In the genomic region with DNA sequence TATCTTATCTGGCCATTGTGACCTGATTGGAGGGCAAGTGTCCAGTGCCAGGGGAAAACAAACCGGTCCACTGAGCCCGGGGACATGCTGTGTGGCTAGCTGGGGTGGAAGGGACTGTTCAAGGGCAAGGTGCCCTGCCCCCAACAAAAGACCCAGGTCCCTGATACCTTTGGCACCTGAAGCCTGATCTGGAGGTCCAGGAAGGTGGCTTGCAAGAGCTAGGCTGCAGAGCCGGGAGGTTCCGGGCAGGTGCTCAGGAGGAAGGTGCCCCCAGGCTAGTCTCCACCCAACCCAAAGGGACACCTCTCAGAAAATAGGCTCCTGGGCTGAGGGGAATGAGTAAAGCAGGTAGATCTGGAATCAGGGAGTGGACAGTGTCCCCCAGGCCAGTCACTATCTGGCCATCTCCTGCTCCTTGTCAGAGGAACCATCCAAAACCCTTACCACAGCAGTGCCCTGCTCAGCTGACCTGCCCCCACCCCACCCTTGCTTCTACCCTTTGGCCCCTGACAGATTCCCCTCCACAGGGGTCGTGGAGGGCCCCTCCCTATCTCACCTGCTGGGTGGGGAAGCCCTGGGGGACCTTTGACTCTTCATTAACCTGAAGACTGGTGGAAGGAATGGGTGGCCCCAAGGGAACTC, we compare ENCODE assay signal across 14 cellular contexts. TPM values are rescaled to one million over a fixed set of nuclear protein-coding genes. Genes with fewer than 3 reads are reported as not detected.
DNase-seq lines count a peak whose midpoint lies in the region; FAIRE-seq and TF ChIP-seq lines count a peak whose summit lies in the region.
"Had no signal": no experiment of that assay in that cellular context is flagged by ENCODE, and none has a peak within 500 bp of the region (broad histone marks: within the 10 kb centered on the region; RNA-seq: fewer than 3 reads in every experiment).

No MANE protein-coding gene starts in this region.

- no peak overlapping the region for H3K4me3 ChIP-seq in WERI-Rb-1 (ENCODE audit: low read depth, low read length)
- H3K4me3 ChIP-seq in endothelial cell of umbilical vein (replicated peaks in 1 of 3; ENCODE audit: insufficient read depth in 1 of 3, low read depth in 1 of 3, low read length in 3 of 3), result no peak overlapping the region
- H3K4me3 ChIP-seq in small intestine (ENCODE audit: low read depth in 1 of 2, low read length in 2 of 2), result no peak overlapping the region
- H3K4me3 ChIP-seq: A549, cardiac muscle cell, esophagus muscularis mucosa, upper lobe of left lung had no signal

- CTCF ChIA-PET in endothelial cell of umbilical vein (lab: Charles Lee), result interaction anchor here (1.1 to 4.1 kb wide), 13 partner anchors 9 to 113 kb away, joined by 3 to 84 read pairs (median 6); no protein-coding TSS in a partner anchor

- H3K9me1 ChIP-seq in endothelial cell of umbilical vein (replicated peaks; ENCODE audit: control insufficient read depth, extremely low read depth, insufficient read depth, low read length), result no peaks in the 10 kb centered on the region

- H3K4me1 Mint-ChIP-seq in activated CD4-positive, alpha-beta T cell treated with anti-CD3 and anti-CD28 coated beads, Interleukin-2, amount 10 ng/mL, durations not matched to agents 24 days and 14 days, result peaks cover 18% of the 10 kb centered on the region

- FAIRE-seq in endothelial cell of umbilical vein (lab: Jason Lieb, UNC) (no peak), small intestine (lab: Jason Lieb, UNC) (no peak)
- FAIRE-seq: A549 had no signal

- no peak for DNase-seq in activated CD4-positive, alpha-beta T cell treated with anti-CD3 and anti-CD28 coated beads, Interleukin-2, amount 10 ng/mL, durations not matched to agents 24 days and 14 days
- DNase-seq in activated CD4-positive, alpha-beta T cell treated with anti-CD3 and anti-CD28 coated beads for 1 hour, result no peak
- no peak for DNase-seq in WERI-Rb-1
- DNase-seq in endothelial cell of umbilical vein (ENCODE audit: low read depth, low spot score), result no peak
- peak; percentile 26 for DNase-seq in small intestine
- no peak for DNase-seq in kidney glomerular epithelial cell (lab: John Stamatoyannopoulos, UW)
- no peak for DNase-seq in islet precursor cell
- no peak for DNase-seq in NCI-H2081 (lab: John Stamatoyannopoulos, UW)
- DNase-seq: NCI-H2029 had no signal

- no peak for TF ChIP-seq POLR2A in endothelial cell of umbilical vein (IDR thresholded peaks at IDR 0.05; ENCODE audit: low read depth, low read length)

- no peaks in the 10 kb centered on the region for H4K20me1 ChIP-seq in endothelial cell of umbilical vein (replicated peaks; ENCODE audit: control insufficient read depth, extremely low read depth, insufficient read depth, low read length)

- H3K4me3 Mint-ChIP-seq in activated CD4-positive, alpha-beta T cell treated with anti-CD3 and anti-CD28 coated beads, Interleukin-2, amount 10 ng/mL, durations not matched to agents 24 days and 14 days, result no peak overlapping the region

- H3K9ac ChIP-seq in endothelial cell of umbilical vein (replicated peaks; ENCODE audit: extremely low read depth, insufficient read depth, low read length), result no peak overlapping the region

- no peaks in the 10 kb centered on the region for H3K9me3 Mint-ChIP-seq in activated CD4-positive, alpha-beta T cell treated with anti-CD3 and anti-CD28 coated beads, Interleukin-2, amount 10 ng/mL, durations not matched to agents 24 days and 14 days

- peak overlapping the region; percentile 3 for H3K27ac Mint-ChIP-seq in activated CD4-positive, alpha-beta T cell treated with anti-CD3 and anti-CD28 coated beads, Interleukin-2, amount 10 ng/mL, durations not matched to agents 24 days and 14 days

- H3K9me3 ChIP-seq in WERI-Rb-1 (ENCODE audit: severe bottlenecking), result no peaks in the 10 kb centered on the region
- H3K9me3 ChIP-seq in endothelial cell of umbilical vein (replicated peaks; ENCODE audit: control insufficient read depth, insufficient read depth, low read length), result no peaks in the 10 kb centered on the region
- H3K9me3 ChIP-seq in small intestine (ENCODE audit: control insufficient read depth, low read depth), result no peaks in the 10 kb centered on the region
- H3K9me3 ChIP-seq: A549, esophagus muscularis mucosa, upper lobe of left lung had no signal

- peaks cover 92% of the 10 kb centered on the region for H3K36me3 ChIP-seq in WERI-Rb-1
- H3K36me3 ChIP-seq in endothelial cell of umbilical vein (ENCODE audit: control insufficient read depth in 2 of 2, extremely low read depth in 1 of 2, insufficient read depth in 2 of 2, low read length in 2 of 2), result peaks cover 3 to 32% of the 10 kb centered on the region in 2 experiments
- peaks cover 16 to 25% of the 10 kb centered on the region in 2 donors for H3K36me3 ChIP-seq in small intestine (ENCODE audit: control insufficient read depth in 2 of 2, insufficient read depth in 2 of 2, low read length in 2 of 2)
- H3K36me3 ChIP-seq: cardiac muscle cell had no signal

- dilution Hi-C loops in endothelial cell of umbilical vein (cut with MboI; ENCODE audit: extremely low pct_ligation_motif_present, low sequenced_read_pairs), result no loop called here

- H2AFZ ChIP-seq in endothelial cell of umbilical vein (ENCODE audit: low read depth, low read length), result no peak overlapping the region

- WGBS in small intestine, 3 donors, result 30 to 54% (median 35%) methylated on average over 5 of the region's 5 CpGs

- H3K27me3 Mint-ChIP-seq in activated CD4-positive, alpha-beta T cell treated with anti-CD3 and anti-CD28 coated beads, Interleukin-2, amount 10 ng/mL, durations not matched to agents 24 days and 14 days, result no peaks in the 10 kb centered on the region

- BruUV-seq in endothelial cell of umbilical vein (replicated peaks; lab: Mats Ljungman, UMichigan), result no TSS peak

- H3K79me2 ChIP-seq in endothelial cell of umbilical vein (ENCODE audit: control insufficient read depth, insufficient read depth, low read length), result peaks cover 2% of the 10 kb centered on the region

- peaks cover 48% of the 10 kb centered on the region for H3K36me3 Mint-ChIP-seq in activated CD4-positive, alpha-beta T cell treated with anti-CD3 and anti-CD28 coated beads, Interleukin-2, amount 10 ng/mL, durations not matched to agents 24 days and 14 days (ENCODE audit: low read depth)

- H3K27me3 ChIP-seq in WERI-Rb-1 (ENCODE audit: insufficient read depth, low read depth, severe bottlenecking) (no peaks in the 10 kb centered on the region), endothelial cell of umbilical vein (ENCODE audit: control insufficient read depth in 2 of 2, insufficient read depth in 2 of 2, low read length in 2 of 2) (no peaks in the 10 kb centered on the region), small intestine (ENCODE audit: control insufficient read depth in 2 of 2, insufficient read depth in 2 of 2, low read length in 2 of 2) (no peaks in the 10 kb centered on the region)
- H3K27me3 ChIP-seq: cardiac muscle cell, upper lobe of left lung had no signal

- no peak overlapping the region for H3K4me2 ChIP-seq in endothelial cell of umbilical vein (ENCODE audit: insufficient read depth, low read length)
- H3K4me2 ChIP-seq: A549 had no signal

- peak overlapping the region; percentile 28 for H3K27ac ChIP-seq in WERI-Rb-1
- no peak overlapping the region for H3K27ac ChIP-seq in endothelial cell of umbilical vein (ENCODE audit: insufficient read depth, low read depth, low read length)
- peak overlapping the region; percentile 6 to 78 for H3K27ac ChIP-seq in small intestine (ENCODE audit: low read depth in 1 of 2, low read length in 1 of 2)
- H3K27ac ChIP-seq: A549, cardiac muscle cell, esophagus muscularis mucosa had no signal

- POLR2A ChIA-PET in endothelial cell of umbilical vein (lab: Charles Lee), result interaction anchor here (0.9 kb wide), 1 partner anchor 9 kb away, joined by 3 read pairs; no protein-coding TSS in a partner anchor

- H3K4me1 ChIP-seq in endothelial cell of umbilical vein (ENCODE audit: control insufficient read depth, extremely low read depth, insufficient read depth, low read length) (no peaks in the 10 kb centered on the region), small intestine (ENCODE audit: control insufficient read depth in 2 of 2, insufficient read depth in 1 of 2, low read depth in 1 of 2, low read length in 1 of 2) (peaks cover 0 to 1% of the 10 kb centered on the region in 2 donors)

- intact Hi-C loops in activated CD4-positive, alpha-beta T cell treated with anti-CD3 and anti-CD28 coated beads, Interleukin-2, amount 10 ng/mL, durations not matched to agents 24 days and 14 days (cut with micrococcal nuclease), result loop anchor here (1.0 kb wide), 2 partner anchors 26 to 113 kb away; no protein-coding TSS in a partner anchor
- intact Hi-C loops in endothelial cell of umbilical vein (cut with micrococcal nuclease), result loop anchor here (1.0 kb wide), 3 partner anchors 22 to 113 kb away; a partner anchor contains a TSS

- TF ChIP-seq CTCF in WERI-Rb-1 (IDR thresholded peaks at IDR 0.05; ENCODE audit: low read depth, low read length), result no peak
- no peak for TF ChIP-seq CTCF in endothelial cell of umbilical vein (IDR thresholded peaks at IDR 0.05; ENCODE audit: extremely low read depth in 1 of 2, insufficient read depth in 1 of 2, low read depth in 1 of 2, low read length in 2 of 2)

RNA-seq across cellular contexts. Expression of a gene that starts 6.2 kb away (rescaled TPM):
- total RNA-seq in activated CD4-positive, alpha-beta T cell treated with anti-CD3 and anti-CD28 coated beads, Interleukin-2, amount 10 ng/mL, durations not matched to agents 24 days and 14 days, result 62.7 and 67.6 TPM in 2 replicates
- total RNA-seq in endothelial cell of umbilical vein, result 44.8 and 45.8 TPM in 2 replicates
- 37.2 and 39.3 TPM in 2 replicates for polyA plus RNA-seq in endothelial cell of umbilical vein
- 32.6 and 39.8 TPM in 2 replicates for polyA plus RNA-seq in endothelial cell of umbilical vein (2011; cell fraction: cytosol; rRNA removed)
- polyA plus RNA-seq in endothelial cell of umbilical vein (2011; cell fraction: nucleus; rRNA removed), result 230 and 239 TPM in 2 replicates
- polyA plus RNA-seq in endothelial cell of umbilical vein (2012), result 45.3 and 53.6 TPM in 2 replicates
- polyA minus RNA-seq in endothelial cell of umbilical vein, result 44.8 and 46.5 TPM in 2 replicates
- 3.6 TPM for polyA minus RNA-seq in endothelial cell of umbilical vein (2011; cell fraction: cytosol; rRNA and poly(A)+ RNA removed)
- polyA minus RNA-seq in endothelial cell of umbilical vein (2011; cell fraction: nucleus; rRNA and poly(A)+ RNA removed), result 32.7 and 34.2 TPM in 2 replicates
- polyA plus RNA-seq in small intestine, result 10 to 100 TPM; 12.4 to 28.3 (median 16.3) TPM

RNA-seq across cellular contexts. Expression of a gene that starts 21.5 kb away (rescaled TPM):
- total RNA-seq in activated CD4-positive, alpha-beta T cell treated with anti-CD3 and anti-CD28 coated beads, Interleukin-2, amount 10 ng/mL, durations not matched to agents 24 days and 14 days, result 134 and 138 TPM in 2 replicates
- total RNA-seq in endothelial cell of umbilical vein, result 26.8 and 26.9 TPM in 2 replicates
- polyA plus RNA-seq in endothelial cell of umbilical vein (22.4 and 24.4 TPM in 2 replicates), small intestine (100 to 1,000 TPM; 231 to 592 (median 569) TPM)
- 24.1 and 26.0 TPM in 2 replicates for polyA plus RNA-seq in endothelial cell of umbilical vein (2011; cell fraction: cytosol; rRNA removed)
- 13.6 and 14.0 TPM in 2 replicates for polyA plus RNA-seq in endothelial cell of umbilical vein (2011; cell fraction: nucleus; rRNA removed)
- 19.5 and 22.8 TPM in 2 replicates for polyA plus RNA-seq in endothelial cell of umbilical vein (2012)
- 15.5 and 20.8 TPM in 2 replicates for polyA minus RNA-seq in endothelial cell of umbilical vein
- polyA minus RNA-seq in endothelial cell of umbilical vein (2011; cell fraction: cytosol; rRNA and poly(A)+ RNA removed), result 47.4 TPM
- 3.8 and 4.8 TPM in 2 replicates for polyA minus RNA-seq in endothelial cell of umbilical vein (2011; cell fraction: nucleus; rRNA and poly(A)+ RNA removed)

RNA-seq across cellular contexts. Expression of a gene that starts 32.9 kb away (rescaled TPM):
- total RNA-seq in activated CD4-positive, alpha-beta T cell treated with anti-CD3 and anti-CD28 coated beads, Interleukin-2, amount 10 ng/mL, durations not matched to agents 24 days and 14 days, result 5.5 and 7.5 TPM in 2 replicates
- 0.21 TPM in 1 of 2 replicates, not detected in the other for total RNA-seq in endothelial cell of umbilical vein
- polyA plus RNA-seq in endothelial cell of umbilical vein (0.10 and 0.11 TPM in 2 replicates), small intestine (1 to 10 TPM; 1.8 to 4.5 (median 3.8) TPM)
- polyA plus RNA-seq in endothelial cell of umbilical vein (2011; cell fraction: cytosol; rRNA removed), result 0.11 and 0.14 TPM in 2 replicates
- 0.14 and 0.15 TPM in 2 replicates for polyA plus RNA-seq in endothelial cell of umbilical vein (2011; cell fraction: nucleus; rRNA removed)
- polyA plus RNA-seq in endothelial cell of umbilical vein (2012), result 0.25 TPM in 1 of 2 replicates, not detected in the other
- 0.29 TPM in 1 of 2 replicates, not detected in the other for polyA minus RNA-seq in endothelial cell of umbilical vein
- polyA minus RNA-seq in endothelial cell of umbilical vein (2011; cell fraction: cytosol; rRNA and poly(A)+ RNA removed), result not detected
- not detected in 2 replicates for polyA minus RNA-seq in endothelial cell of umbilical vein (2011; cell fraction: nucleus; rRNA and poly(A)+ RNA removed)

RNA-seq across cellular contexts. Expression of a gene that starts 57.3 kb away (rescaled TPM):
- not detected in 2 replicates for total RNA-seq in activated CD4-positive, alpha-beta T cell treated with anti-CD3 and anti-CD28 coated beads, Interleukin-2, amount 10 ng/mL, durations not matched to agents 24 days and 14 days
- not detected in 2 replicates for total RNA-seq in endothelial cell of umbilical vein
- polyA plus RNA-seq in endothelial cell of umbilical vein, result not detected in 2 replicates
- not detected in 2 replicates for polyA plus RNA-seq in endothelial cell of umbilical vein (2011; cell fraction: cytosol; rRNA removed)
- polyA plus RNA-seq in endothelial cell of umbilical vein (2011; cell fraction: nucleus; rRNA removed), result not detected in 2 replicates
- not detected in 2 replicates for polyA plus RNA-seq in endothelial cell of umbilical vein (2012)
- not detected in 2 replicates for polyA minus RNA-seq in endothelial cell of umbilical vein
- polyA minus RNA-seq in endothelial cell of umbilical vein (2011; cell fraction: cytosol; rRNA and poly(A)+ RNA removed), result not detected
- polyA minus RNA-seq in endothelial cell of umbilical vein (2011; cell fraction: nucleus; rRNA and poly(A)+ RNA removed), result not detected in 2 replicates
- polyA plus RNA-seq in small intestine, result 1 to 10 TPM; 1.6 to 5.7 (median 2.3) TPM
- total RNA-seq: cardiac muscle cell, H7 had no signal
- polyA plus RNA-seq: A549, cardiac muscle cell had no signal
